Comparison of ENCODE assay signal across 14 cellular contexts in genomic region chr6:37339911-37340638, GRCh38.
"Had no signal": no experiment of that assay in that cellular context is flagged by ENCODE, and none has a peak within 500 bp of the region (broad histone marks: within the 10 kb centered on the region; RNA-seq: fewer than 3 reads in every experiment).

No MANE protein-coding gene starts in this region.

- H3K27ac Mint-ChIP-seq: activated CD4-positive, alpha-beta memory T cell treated with anti-CD3 and anti-CD28 coated beads for 36 hours; activated CD4-positive, alpha-beta T cell treated with anti-CD3 and anti-CD28 coated beads for 36 hours; activated naive CD8-positive, alpha-beta T cell treated with anti-CD3 and anti-CD28 coated beads for 36 hours; memory B cell; naive thymus-derived CD4-positive, alpha-beta T cell; stimulated activated effector memory CD8-positive, alpha-beta T cell treated with anti-CD3 and anti-CD28 coated beads, Interleukin-12 subunit alpha, Interleukin-12 subunit beta, amount 100 ng/mL, for 72 hours had no signal

- H3K36me3 Mint-ChIP-seq: activated CD4-positive, alpha-beta memory T cell treated with anti-CD3 and anti-CD28 coated beads for 36 hours; activated naive CD8-positive, alpha-beta T cell treated with anti-CD3 and anti-CD28 coated beads for 36 hours; stimulated activated effector memory CD8-positive, alpha-beta T cell treated with anti-CD3 and anti-CD28 coated beads, Interleukin-12 subunit alpha, Interleukin-12 subunit beta, amount 100 ng/mL, for 72 hours had no signal

- H3K4me1 Mint-ChIP-seq: activated CD4-positive, alpha-beta T cell treated with anti-CD3 and anti-CD28 coated beads for 36 hours; activated naive CD8-positive, alpha-beta T cell treated with anti-CD3 and anti-CD28 coated beads for 36 hours; memory B cell; stimulated activated effector memory CD8-positive, alpha-beta T cell treated with anti-CD3 and anti-CD28 coated beads, Interleukin-12 subunit alpha, Interleukin-12 subunit beta, amount 100 ng/mL, for 72 hours had no signal

- H3K9me3 Mint-ChIP-seq: activated CD4-positive, alpha-beta memory T cell treated with anti-CD3 and anti-CD28 coated beads for 36 hours; activated naive CD8-positive, alpha-beta T cell treated with anti-CD3 and anti-CD28 coated beads for 36 hours; activated T-cell treated with anti-CD3 and anti-CD28 coated beads, Interleukin-2, amount 50 U/mL, for 4 hours; memory B cell; naive thymus-derived CD4-positive, alpha-beta T cell; stimulated activated effector memory CD8-positive, alpha-beta T cell treated with anti-CD3 and anti-CD28 coated beads, Interleukin-12 subunit alpha, Interleukin-12 subunit beta, amount 100 ng/mL, for 72 hours had no signal

- DNase-seq: activated CD4-positive, alpha-beta memory T cell treated with anti-CD3 and anti-CD28 coated beads for 36 hours; activated CD4-positive, alpha-beta T cell treated with anti-CD3 and anti-CD28 coated beads for 36 hours; activated effector memory CD4-positive, alpha-beta T cell treated with anti-CD3 and anti-CD28 coated beads, Interleukin-2, amount 50 U/mL, for 16 hours; activated naive CD8-positive, alpha-beta T cell treated with anti-CD3 and anti-CD28 coated beads for 36 hours; activated T-cell treated with anti-CD3 and anti-CD28 coated beads, Interleukin-2, amount 50 U/mL, for 4 hours; anterior cingulate cortex; hippocampal formation; left ventricle myocardium superior; mucosa of descending colon; naive thymus-derived CD4-positive, alpha-beta T cell; pancreas; retina had no signal

- H3K4me3 ChIP-seq: mucosa of descending colon, pancreas had no signal

- H3K4me3 Mint-ChIP-seq: activated CD4-positive, alpha-beta memory T cell treated with anti-CD3 and anti-CD28 coated beads for 36 hours; activated CD4-positive, alpha-beta T cell treated with anti-CD3 and anti-CD28 coated beads for 36 hours; activated naive CD8-positive, alpha-beta T cell treated with anti-CD3 and anti-CD28 coated beads for 36 hours; activated T-cell treated with anti-CD3 and anti-CD28 coated beads, Interleukin-2, amount 50 U/mL, for 4 hours; memory B cell; naive thymus-derived CD4-positive, alpha-beta T cell; stimulated activated effector memory CD8-positive, alpha-beta T cell treated with anti-CD3 and anti-CD28 coated beads, Interleukin-12 subunit alpha, Interleukin-12 subunit beta, amount 100 ng/mL, for 72 hours had no signal
